ENCODE assay signal across 27 cellular contexts in the genomic region with DNA sequence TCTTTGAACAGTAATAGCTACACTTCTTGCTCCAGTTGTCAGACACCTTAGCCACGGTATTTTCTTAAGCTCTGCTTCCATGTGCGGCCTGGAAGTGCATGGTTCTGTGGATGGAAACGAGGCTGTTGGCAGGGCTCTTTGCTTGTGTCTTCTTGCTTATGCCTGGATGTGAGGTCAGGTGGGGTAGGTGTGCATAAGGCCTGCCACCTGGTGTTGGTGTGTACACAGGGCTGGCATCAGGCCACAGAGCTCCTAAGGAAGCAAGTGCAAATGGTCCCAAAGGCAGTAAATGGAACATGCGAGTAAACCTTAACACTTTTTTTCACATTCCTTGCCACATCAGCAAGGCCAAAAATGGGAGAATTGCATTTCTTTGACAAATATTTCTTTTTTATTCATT.
DNase-seq lines count a peak whose midpoint lies in the region; TF ChIP-seq lines count a peak whose summit lies in the region.
"Had no signal": no experiment of that assay in that cellular context is flagged by ENCODE, and none has a peak within 500 bp of the region (broad histone marks: within the 10 kb centered on the region; RNA-seq: fewer than 3 reads in every experiment).

No MANE protein-coding gene starts in this region.

- no peaks in the 10 kb centered on the region for H3K4me1 Mint-ChIP-seq in activated T-helper 2 cell treated with anti-CD3 and anti-CD28 coated beads, Interferon-gamma antibody, Interleukin-2, Interleukin-4, amounts not matched to agents 10 μg/mL and 5 μg/mL and 100 μg/mL, durations not matched to agents 14 hours and 24 hours and 36 hours (ENCODE audit: low read depth)
- no peaks in the 10 kb centered on the region for H3K4me1 Mint-ChIP-seq in CD8-positive, alpha-beta memory T cell
- H3K4me1 Mint-ChIP-seq: activated B cell treated with CpG ODN at 0.5 μM for 24 hours; activated T-helper 17 cell treated with anti-CD3 and anti-CD28 coated beads, Interleukin-2, amount 50 U/mL, for 72 hours; mesothelial cell of epicardium; naive thymus-derived CD8-positive, alpha-beta T cell; stimulated activated effector memory CD8-positive, alpha-beta T cell treated with anti-CD3 and anti-CD28 coated beads, Interleukin-12 subunit alpha, Interleukin-12 subunit beta, amount 100 ng/mL, for 72 hours had no signal

- H3K27me3 Mint-ChIP-seq in activated T-helper 2 cell treated with anti-CD3 and anti-CD28 coated beads, Interferon-gamma antibody, Interleukin-2, Interleukin-4, amounts not matched to agents 10 μg/mL and 5 μg/mL and 100 μg/mL, durations not matched to agents 14 hours and 24 hours and 36 hours (ENCODE audit: low read depth) = no peaks in the 10 kb centered on the region
- H3K27me3 Mint-ChIP-seq in CD8-positive, alpha-beta memory T cell = no peaks in the 10 kb centered on the region
- H3K27me3 Mint-ChIP-seq: activated B cell treated with CpG ODN at 0.5 μM for 24 hours; activated T-helper 17 cell treated with anti-CD3 and anti-CD28 coated beads, Interleukin-2, amount 50 U/mL, for 72 hours; naive thymus-derived CD8-positive, alpha-beta T cell had no signal

- no peaks in the 10 kb centered on the region for H3K27me3 ChIP-seq in spleen (replicated peaks in 1 of 7)
- H3K27me3 ChIP-seq in CD8-positive, alpha-beta memory T cell (ENCODE audit: insufficient read depth, low read length, poor library complexity, severe bottlenecking) = no peaks in the 10 kb centered on the region
- H3K27me3 ChIP-seq: BLaER1 treated with 17β-estradiol and CSF1 and Interleukin-3, amounts not matched to agents 10 nM and 100 nM; suprapubic skin had no signal

- TF ChIP-seq POLR2A in spleen (IDR thresholded peaks at IDR 0.05) = no peak

- no peak overlapping the region for H3K4me3 ChIP-seq in spleen
- no peak overlapping the region for H3K4me3 ChIP-seq in CD8-positive, alpha-beta memory T cell (ENCODE audit: low read length)
- H3K4me3 ChIP-seq: BLaER1 treated with 17β-estradiol and CSF1 and Interleukin-3, amounts not matched to agents 10 nM and 100 nM; suprapubic skin had no signal

- H3K9me3 ChIP-seq in spleen = peaks cover 0 to 6% (median 0%) of the 10 kb centered on the region in 8 donors
- H3K9me3 ChIP-seq in CD8-positive, alpha-beta memory T cell (ENCODE audit: low read length) = no peaks in the 10 kb centered on the region
- H3K9me3 ChIP-seq: suprapubic skin had no signal

- no peaks in the 10 kb centered on the region for H3K4me1 ChIP-seq in spleen
- no peaks in the 10 kb centered on the region for H3K4me1 ChIP-seq in CD8-positive, alpha-beta memory T cell (ENCODE audit: insufficient read depth, low read length)
- H3K4me1 ChIP-seq: BLaER1 treated with 17β-estradiol and CSF1 and Interleukin-3, amounts not matched to agents 10 nM and 100 nM; suprapubic skin had no signal

- TF ChIP-seq CTCF in spleen (IDR thresholded peaks at IDR 0.05 in 8 of 11, conservative IDR thresholded peaks at IDR 0.05 in 3 of 11) = no peak

- H3K9me3 Mint-ChIP-seq in activated T-helper 2 cell treated with anti-CD3 and anti-CD28 coated beads, Interferon-gamma antibody, Interleukin-2, Interleukin-4, amounts not matched to agents 10 μg/mL and 5 μg/mL and 100 μg/mL, durations not matched to agents 14 hours and 24 hours and 36 hours = no peaks in the 10 kb centered on the region
- H3K9me3 Mint-ChIP-seq in CD8-positive, alpha-beta memory T cell = no peaks in the 10 kb centered on the region
- H3K9me3 Mint-ChIP-seq: activated naive CD4-positive, alpha-beta T cell treated with anti-CD3 and anti-CD28 coated beads, Interleukin-2, amount 50 U/mL, for 72 hours had no signal

- CTCF ChIA-PET in CD8-positive, alpha-beta memory T cell (lab: Charles Lee) = no interaction called here

- H3K27ac ChIP-seq in spleen = no peak overlapping the region
- no peak overlapping the region for H3K27ac ChIP-seq in CD8-positive, alpha-beta memory T cell (ENCODE audit: low read depth, low read length)
- H3K27ac ChIP-seq: BLaER1 treated with 17β-estradiol and CSF1 and Interleukin-3, amounts not matched to agents 10 nM and 100 nM; suprapubic skin had no signal

- H3K27ac Mint-ChIP-seq in activated T-helper 2 cell treated with anti-CD3 and anti-CD28 coated beads, Interferon-gamma antibody, Interleukin-2, Interleukin-4, amounts not matched to agents 10 μg/mL and 5 μg/mL and 100 μg/mL, durations not matched to agents 14 hours and 24 hours and 36 hours = no peak overlapping the region
- no peak overlapping the region for H3K27ac Mint-ChIP-seq in CD8-positive, alpha-beta memory T cell
- H3K27ac Mint-ChIP-seq: activated B cell treated with CpG ODN at 0.5 μM for 24 hours; activated naive CD4-positive, alpha-beta T cell treated with anti-CD3 and anti-CD28 coated beads, Interleukin-2, amount 50 U/mL, for 72 hours; activated T-helper 17 cell treated with anti-CD3 and anti-CD28 coated beads, Interleukin-2, amount 50 U/mL, for 72 hours; HFFc6; mesothelial cell of epicardium; naive thymus-derived CD8-positive, alpha-beta T cell; stimulated activated effector memory CD8-positive, alpha-beta T cell treated with anti-CD3 and anti-CD28 coated beads, Interleukin-12 subunit alpha, Interleukin-12 subunit beta, amount 100 ng/mL, for 72 hours had no signal

- 82 to 100% (median 94%) methylated on average over 4 of the region's 4 CpGs for WGBS in spleen, 5 donors

- DNase-seq in NCI-H345 (lab: John Stamatoyannopoulos, UW) (peak; percentile 17), NCI-H345 treated with DMSO at 0.1 percent for 48 hours (lab: John Stamatoyannopoulos, UW; ENCODE audit: unreplicated experiment) (no peak), NCI-H2196 (lab: John Stamatoyannopoulos, UW; ENCODE audit: unreplicated experiment) (peak; percentile 56), SHP77 (lab: John Stamatoyannopoulos, UW) (peak; percentile 74 to 86), GM03348 (ENCODE audit: low spot score) (no peak), spleen (no peak)
- no peak for DNase-seq in activated T-helper 2 cell treated with anti-CD3 and anti-CD28 coated beads, Interferon-gamma antibody, Interleukin-2, Interleukin-4, amounts not matched to agents 10 μg/mL and 5 μg/mL and 100 μg/mL, durations not matched to agents 14 hours and 24 hours and 36 hours (ENCODE audit: low spot score)
- no peak for DNase-seq in CD8-positive, alpha-beta memory T cell
- DNase-seq: ACHN; activated B cell treated with CpG ODN at 0.5 μM for 24 hours; activated CD4-positive, alpha-beta T cell treated with anti-CD3 and anti-CD28 coated beads, Interleukin-2, amount 50 U/mL, for 48 hours; activated CD8-positive, alpha-beta memory T cell treated with anti-CD3 and anti-CD28 coated beads, Interleukin-2, amount 50 U/mL, for 4 hours; aorta; caudate nucleus; dermis blood vessel endothelial cell; HFFc6; hypothalamus; left ventricle myocardium superior; naive thymus-derived CD8-positive, alpha-beta T cell; NCI-H1694 treated with DMSO at 0.1 percent for 48 hours; stimulated activated CD4-positive, alpha-beta T cell treated with anti-CD3 and anti-CD28 coated beads, Interleukin-2, amount 100 ng/mL, for 48 hours had no signal

- POLR2A ChIA-PET in CD8-positive, alpha-beta memory T cell (lab: Charles Lee) = no interaction called here

- H3K36me3 ChIP-seq in spleen = peaks cover 0 to 19% (median 3%) of the 10 kb centered on the region in 6 donors
- no peaks in the 10 kb centered on the region for H3K36me3 ChIP-seq in CD8-positive, alpha-beta memory T cell (ENCODE audit: insufficient read depth, low read length)
- H3K36me3 ChIP-seq: suprapubic skin had no signal

- no peaks in the 10 kb centered on the region for H3K36me3 Mint-ChIP-seq in activated T-helper 2 cell treated with anti-CD3 and anti-CD28 coated beads, Interferon-gamma antibody, Interleukin-2, Interleukin-4, amounts not matched to agents 10 μg/mL and 5 μg/mL and 100 μg/mL, durations not matched to agents 14 hours and 24 hours and 36 hours (ENCODE audit: low read depth)
- peaks cover 0 to 10% (median 5%) of the 10 kb centered on the region in 3 donors for H3K36me3 Mint-ChIP-seq in CD8-positive, alpha-beta memory T cell
- H3K36me3 Mint-ChIP-seq: activated naive CD4-positive, alpha-beta T cell treated with anti-CD3 and anti-CD28 coated beads, Interleukin-2, amount 50 U/mL, for 72 hours; stimulated activated effector memory CD8-positive, alpha-beta T cell treated with anti-CD3 and anti-CD28 coated beads, Interleukin-12 subunit alpha, Interleukin-12 subunit beta, amount 100 ng/mL, for 72 hours had no signal

- no peak overlapping the region for H3K4me3 Mint-ChIP-seq in activated T-helper 2 cell treated with anti-CD3 and anti-CD28 coated beads, Interferon-gamma antibody, Interleukin-2, Interleukin-4, amounts not matched to agents 10 μg/mL and 5 μg/mL and 100 μg/mL, durations not matched to agents 14 hours and 24 hours and 36 hours (ENCODE audit: low read depth)
- H3K4me3 Mint-ChIP-seq in CD8-positive, alpha-beta memory T cell = no peak overlapping the region
- H3K4me3 Mint-ChIP-seq: activated B cell treated with CpG ODN at 0.5 μM for 24 hours; activated T-helper 17 cell treated with anti-CD3 and anti-CD28 coated beads, Interleukin-2, amount 50 U/mL, for 72 hours; HFFc6; mesothelial cell of epicardium; naive thymus-derived CD8-positive, alpha-beta T cell; stimulated activated effector memory CD8-positive, alpha-beta T cell treated with anti-CD3 and anti-CD28 coated beads, Interleukin-12 subunit alpha, Interleukin-12 subunit beta, amount 100 ng/mL, for 72 hours had no signal

- intact Hi-C loops in activated T-helper 2 cell treated with anti-CD3 and anti-CD28 coated beads, Interferon-gamma antibody, Interleukin-2, Interleukin-4, amounts not matched to agents 10 μg/mL and 5 μg/mL and 100 μg/mL, durations not matched to agents 14 hours and 24 hours and 36 hours (cut with micrococcal nuclease) = no loop called here
- intact Hi-C loops in spleen (cut with DNase I; ENCODE audit: low total_unique reads) = no loop called here

Comparison
In these comparisons a context has a peak if more than half of its experiments do, and no peak if none do; other contexts are left out.
1. DNase-seq: peak in NCI-H345 (single experiment), NCI-H2196 (single experiment) and SHP77 (2 of 2); none in NCI-H345 treated with DMSO at 0.1 percent for 48 hours (single experiment), activated T-helper 2 cell treated with anti-CD3 and anti-CD28 coated beads, Interferon-gamma antibody, Interleukin-2, Interleukin-4, amounts not matched to agents 10 μg/mL and 5 μg/mL and 100 μg/mL, durations not matched to agents 14 hours and 24 hours and 36 hours (single experiment), GM03348 (single experiment), spleen (single experiment) and CD8-positive, alpha-beta memory T cell (0 of 5).